Comparison of ENCODE assay signal across 16 cellular contexts in the genomic region with DNA sequence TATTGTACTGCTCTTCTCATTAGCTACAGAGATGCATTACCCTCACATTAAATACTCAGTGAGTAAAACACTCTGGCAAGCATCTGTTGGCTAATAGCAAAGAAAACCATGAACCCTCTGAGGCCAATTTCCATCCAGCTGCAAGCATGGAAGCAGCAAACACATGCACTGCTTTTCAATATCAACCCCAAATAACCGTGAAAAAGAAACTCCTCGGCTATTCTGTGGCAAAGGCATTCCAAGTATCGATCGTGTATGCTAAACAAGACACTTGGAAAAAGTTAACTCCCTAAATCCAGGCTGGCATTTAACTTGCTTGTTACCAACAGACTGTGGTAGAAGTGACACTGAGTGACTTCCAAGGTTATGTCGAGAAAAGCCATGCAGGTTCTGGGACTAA.
"Had no signal": no experiment of that assay in that cellular context is flagged by ENCODE, and none has a peak within 500 bp of the region (broad histone marks: within the 10 kb centered on the region; RNA-seq: fewer than 3 reads in every experiment).

No MANE protein-coding gene starts in this region.

- H3K4me3 ChIP-seq: adrenal gland, cardiac muscle cell, dorsolateral prefrontal cortex, left ventricle myocardium inferior, skin epidermis, transverse colon, vagina had no signal

- FAIRE-seq: endometrium had no signal

- ATAC-seq: naive thymus-derived CD8-positive, alpha-beta T cell; stimulated activated naive CD8-positive, alpha-beta T cell treated with anti-CD3 and anti-CD28 coated beads, Interleukin-15, Interleukin-2, amounts not matched to agents 100 U/mL and 50 U/mL, for 24 hours had no signal

- DNase-seq: activated CD4-positive, alpha-beta memory T cell treated with anti-CD3 and anti-CD28 coated beads for 36 hours; activated T-cell treated with anti-CD3 and anti-CD28 coated beads, Interleukin-2, amount 50 U/mL, for 24 hours; adrenal gland; dorsolateral prefrontal cortex; hippocampal formation; kidney; left ventricle myocardium inferior; naive thymus-derived CD8-positive, alpha-beta T cell; posterior cingulate gyrus; stimulated activated naive CD8-positive, alpha-beta T cell treated with anti-CD3 and anti-CD28 coated beads, Interleukin-15, Interleukin-2, amounts not matched to agents 100 U/mL and 50 U/mL, for 24 hours; transverse colon; WERI-Rb-1 had no signal
